ENCODE assay signal across 9 cellular contexts in the genomic region with DNA sequence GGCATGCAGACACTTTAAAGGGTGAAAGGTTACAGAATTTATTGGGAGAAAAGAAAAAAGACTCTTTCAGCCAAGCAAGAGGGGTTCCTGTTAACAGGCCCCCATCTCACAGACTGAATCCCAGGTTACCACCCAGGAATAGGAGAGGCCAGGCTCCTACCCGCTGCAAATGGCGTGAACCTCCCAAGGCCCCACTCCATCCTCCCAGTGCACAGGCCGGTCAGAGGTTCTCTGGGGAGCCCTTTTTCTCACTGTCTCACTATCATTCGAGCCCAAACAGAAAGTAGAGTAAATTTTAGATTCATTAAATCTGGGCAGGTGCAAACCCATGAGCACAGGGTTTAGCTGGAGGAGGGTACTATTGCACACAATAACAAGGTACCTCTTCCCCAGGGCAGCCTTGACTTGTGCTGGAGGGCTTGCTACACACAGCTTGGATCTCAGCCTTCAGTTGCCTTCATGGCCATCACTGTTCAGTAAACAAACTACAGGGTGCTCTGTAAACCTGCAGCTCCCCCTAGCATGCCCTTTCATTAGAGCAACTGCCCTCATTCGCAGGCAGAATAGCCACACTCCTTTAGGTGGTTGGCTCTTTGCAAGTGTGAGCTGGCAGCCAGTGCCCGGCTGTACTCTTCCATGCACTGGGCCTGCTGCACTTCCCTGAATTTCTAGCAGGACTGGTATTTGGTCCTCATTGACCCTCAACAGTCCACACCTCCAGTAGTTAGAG. TPM values are rescaled to one million over a fixed set of nuclear protein-coding genes. Genes with fewer than 3 reads are reported as not detected.
DNase-seq lines count a peak whose midpoint lies in the region; ATAC-seq lines count a peak whose summit lies in the region.
"Had no signal": no experiment of that assay in that cellular context is flagged by ENCODE, and none has a peak within 500 bp of the region (broad histone marks: within the 10 kb centered on the region; RNA-seq: fewer than 3 reads in every experiment).

No MANE protein-coding gene starts in this region.

- ATAC-seq in GM19025 (IDR thresholded peaks at IDR 0.05; ENCODE audit: low read depth, unreplicated experiment) (peak; percentile 67), HG03108 (IDR thresholded peaks at IDR 0.05; ENCODE audit: unreplicated experiment) (peak; percentile 59)

- intact Hi-C loops in posterior vena cava (cut with DNase I): no loop called here

- peak; percentile 23 for DNase-seq in COLO668 (lab: John Stamatoyannopoulos, UW; ENCODE audit: unreplicated experiment)
- peak; percentile 48 for DNase-seq in NCI-H774 (lab: John Stamatoyannopoulos, UW)
- DNase-seq in cerebellum (ENCODE audit: low spot score): peak; percentile 20
- DNase-seq in lung microvascular endothelial cell (ENCODE audit: low read depth in 2 of 2): peak; percentile 64 to 68
- no peak for DNase-seq in posterior vena cava (ENCODE audit: low spot score)
- DNase-seq in NCI-H1048 (lab: John Stamatoyannopoulos, UW): no peak

RNA-seq across cellular contexts. Expression of gene PLEK, which starts 7.3 kb away (rescaled TPM):
- total RNA-seq in cerebellum (2.7 TPM), lung microvascular endothelial cell (under 0.01 TPM in 2 replicates), posterior vena cava (10 to 100 TPM; 10.8 to 22.7 TPM)
- total RNA-seq: SJSA1 had no signal

RNA-seq across cellular contexts. Expression of gene CNRIP1, which starts 38.0 kb away (rescaled TPM):
- 39.8 TPM for total RNA-seq in cerebellum
- total RNA-seq in lung microvascular endothelial cell: 36.9 and 39.9 TPM in 2 replicates
- total RNA-seq in posterior vena cava: 10 to 100 TPM; 27.6 to 32.2 TPM

Comparison
In these comparisons a context has a peak if more than half of its experiments do, and no peak if none do; other contexts are left out.
1. DNase-seq: peak in COLO668 (single experiment), NCI-H774 (single experiment), cerebellum (single experiment) and lung microvascular endothelial cell (2 of 2); none in posterior vena cava (single experiment) and NCI-H1048 (single experiment).